Comparison of ENCODE assay signal across 14 cellular contexts in genomic region chr14:35368993-35369392, GRCh38. TPM values are rescaled to one million over a fixed set of nuclear protein-coding genes. Genes with fewer than 3 reads are reported as not detected.
DNase-seq lines count a peak whose midpoint lies in the region; ATAC-seq lines count a peak whose summit lies in the region.
"Had no signal": no experiment of that assay in that cellular context is flagged by ENCODE, and none has a peak within 500 bp of the region (broad histone marks: within the 10 kb centered on the region; RNA-seq: fewer than 3 reads in every experiment).

No MANE protein-coding gene starts in this region.

- peaks cover 50% of the 10 kb centered on the region for H3K4me1 Mint-ChIP-seq in activated naive CD8-positive, alpha-beta T cell (ENCODE audit: low read depth)

- H3K79me2 ChIP-seq in mesendoderm (ENCODE audit: control insufficient read depth, insufficient read depth, low read length): no peaks in the 10 kb centered on the region

- H3K27ac ChIP-seq in mesendoderm (ENCODE audit: low read depth, low read length): no peak overlapping the region

- peak overlapping the region; percentile 4 for H2BK5ac ChIP-seq in mesendoderm (ENCODE audit: low read length)

- no peaks in the 10 kb centered on the region for H3K27me3 Mint-ChIP-seq in activated naive CD8-positive, alpha-beta T cell
- H3K27me3 Mint-ChIP-seq: central memory CD8-positive, alpha-beta T cell; memory B cell had no signal

- H3K9me3 ChIP-seq in skeletal muscle satellite cell (replicated peaks; ENCODE audit: low read length): no peaks in the 10 kb centered on the region

- H2BK120ac ChIP-seq in mesendoderm (ENCODE audit: low read depth, low read length): peak overlapping the region; percentile 76

- H3K9me3 Mint-ChIP-seq in activated naive CD8-positive, alpha-beta T cell (ENCODE audit: low read depth): no peaks in the 10 kb centered on the region
- H3K9me3 Mint-ChIP-seq: central memory CD8-positive, alpha-beta T cell had no signal

- no peak overlapping the region for H3K4me2 ChIP-seq in mesendoderm (ENCODE audit: low read length)
- peak overlapping the region; percentile 64 for H3K4me2 ChIP-seq in skeletal muscle satellite cell (ENCODE audit: low read length)

- H3K4me1 ChIP-seq in mesendoderm (ENCODE audit: control insufficient read depth, low read depth, low read length) (peaks cover 12% of the 10 kb centered on the region), skeletal muscle satellite cell (ENCODE audit: control insufficient read depth, insufficient read depth, low read length) (peaks cover 55% of the 10 kb centered on the region)

- no peak overlapping the region for H3K23ac ChIP-seq in mesendoderm (ENCODE audit: low read length)

- ATAC-seq in GM18502 (IDR thresholded peaks at IDR 0.05; ENCODE audit: poor library complexity, unreplicated experiment): no peak
- ATAC-seq: HCT116 had no signal

- no peaks in the 10 kb centered on the region for H3K79me1 ChIP-seq in mesendoderm (ENCODE audit: low read length)

- peak overlapping the region; percentile 63 for H3K56ac ChIP-seq in mesendoderm (ENCODE audit: low read length)

- H3K18ac ChIP-seq in mesendoderm (ENCODE audit: low read length): peak overlapping the region; percentile 42

- H2BK15ac ChIP-seq in mesendoderm (replicated peaks; ENCODE audit: low read depth): no peak overlapping the region

- H4K8ac ChIP-seq in mesendoderm (ENCODE audit: low read depth, low read length): no peak overlapping the region

- H3K9ac ChIP-seq in mesendoderm (ENCODE audit: low read length) (no peak overlapping the region), skeletal muscle satellite cell (ENCODE audit: low read depth, low read length) (peak overlapping the region; percentile 33)

- H3K27ac Mint-ChIP-seq in activated naive CD8-positive, alpha-beta T cell: peak overlapping the region; percentile 68

- no peak overlapping the region for H2AK5ac ChIP-seq in mesendoderm (ENCODE audit: low read length)

- H3K4ac ChIP-seq in mesendoderm (ENCODE audit: low read depth, low read length): peak overlapping the region; percentile 6

- no peak overlapping the region for H4K5ac ChIP-seq in mesendoderm (ENCODE audit: low read length)

- H3K36me3 Mint-ChIP-seq in activated naive CD8-positive, alpha-beta T cell: peaks cover 4% of the 10 kb centered on the region
- H3K36me3 Mint-ChIP-seq: memory B cell had no signal

- no peaks in the 10 kb centered on the region for H3K27me3 ChIP-seq in H7 (ENCODE audit: control insufficient read depth, insufficient read depth, low read length)
- no peaks in the 10 kb centered on the region for H3K27me3 ChIP-seq in mesendoderm (ENCODE audit: insufficient read depth, low read length, poor library complexity)
- H3K27me3 ChIP-seq in skeletal muscle satellite cell (ENCODE audit: control insufficient read depth, insufficient read depth, low read length): no peaks in the 10 kb centered on the region

- H3K4me3 Mint-ChIP-seq in activated naive CD8-positive, alpha-beta T cell: no peak overlapping the region
- H3K4me3 Mint-ChIP-seq: activated T-helper 1 cell treated with anti-CD3 and anti-CD28 coated beads, Interleukin-12 subunit alpha, Interleukin-12 subunit beta, Interleukin-2, Interleukin-4 antibody, amounts not matched to agents 30 ng/mL and 10 ng/mL and 1 ng/mL, durations not matched to agents 14 hours and 24 hours and 36 hours; central memory CD8-positive, alpha-beta T cell; memory B cell had no signal

- DNase-seq in H7 (peak; percentile 71), mesendoderm (no peak), NCI-H2107 treated with DMSO at 0.1 percent for 48 hours (lab: John Stamatoyannopoulos, UW; ENCODE audit: unreplicated experiment) (no peak)
- no peak for DNase-seq in stimulated activated CD8-positive, alpha-beta memory T cell treated with anti-CD3 and anti-CD28 coated beads, Interleukin-4, amount 100 ng/mL, for 48 hours
- DNase-seq: KBM-7, NCI-H2081 treated with DMSO at 0.1 percent for 48 hours, T-helper 2 cell had no signal

- H3K36me3 ChIP-seq in H7 (replicated peaks; ENCODE audit: control insufficient read depth, insufficient read depth, low read length): no peaks in the 10 kb centered on the region
- H3K36me3 ChIP-seq in mesendoderm (ENCODE audit: control insufficient read depth, insufficient read depth, low read length): no peaks in the 10 kb centered on the region
- no peaks in the 10 kb centered on the region for H3K36me3 ChIP-seq in skeletal muscle satellite cell (ENCODE audit: insufficient read depth, low read length)

- H3K4me3 ChIP-seq in H7 (ENCODE audit: insufficient read depth, low read depth, low read length): no peak overlapping the region
- H3K4me3 ChIP-seq in mesendoderm (ENCODE audit: low read length): no peak overlapping the region
- H3K4me3 ChIP-seq in skeletal muscle satellite cell (ENCODE audit: low read length): no peak overlapping the region

- no CpG with 5 or more reads among the region's 27 CpGs for WGBS in mesendoderm (ENCODE audit: extremely low coverage, insufficient coverage, low lambda C conversion rate)

RNA-seq across cellular contexts. Expression of gene NFKBIA, which starts 35.6 kb away (rescaled TPM):
- 49.2 and 64.3 TPM in 2 replicates for total RNA-seq in H7 (2014; rRNA removed; shearing (Covaris generic))
- polyA plus RNA-seq in mesendoderm (2013, experiment 1 of 2): 49.3 TPM
- 45.6 TPM for polyA plus RNA-seq in mesendoderm (2013, experiment 2 of 2)
- 118 and 123 TPM in 2 replicates for total RNA-seq in skeletal muscle satellite cell (2012; rRNA removed)
